26 cellular contexts compared by ENCODE assay signal in the genomic region with DNA sequence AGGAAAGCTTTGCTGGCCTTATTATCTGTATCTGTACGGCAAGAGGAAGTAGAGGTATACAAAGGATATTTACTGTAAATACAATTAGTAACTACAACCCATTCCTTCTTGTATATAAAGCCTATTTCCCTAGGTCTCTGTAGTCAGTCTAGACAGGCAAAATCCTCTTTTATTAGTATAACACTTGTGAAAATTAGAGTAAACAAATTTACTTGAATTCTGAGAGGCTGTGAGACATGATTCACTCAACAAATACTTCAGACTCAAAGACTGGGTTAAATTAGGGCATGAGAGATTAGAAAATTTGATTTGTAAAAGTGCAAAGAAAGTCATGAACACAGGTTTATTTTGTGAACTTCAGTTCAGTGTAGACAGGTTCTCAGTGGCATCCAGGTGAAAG. TPM values are rescaled to one million over a fixed set of nuclear protein-coding genes. Genes with fewer than 3 reads are reported as not detected.
DNase-seq lines count a peak whose midpoint lies in the region; ATAC-seq and TF ChIP-seq lines count a peak whose summit lies in the region.
"Had no signal": no experiment of that assay in that cellular context is flagged by ENCODE, and none has a peak within 500 bp of the region (broad histone marks: within the 10 kb centered on the region; RNA-seq: fewer than 3 reads in every experiment).

No MANE protein-coding gene starts in this region.

- no peaks in the 10 kb centered on the region for H3K4me1 ChIP-seq in lower lobe of right lung
- H3K4me1 ChIP-seq: A549; BLaER1 treated with 17β-estradiol and CSF1 and Interleukin-3, amounts not matched to agents 10 nM and 100 nM; Caco-2 had no signal

- ATAC-seq in lower lobe of right lung: peak; percentile 37 to 88
- no peak for ATAC-seq in HG03139 (IDR thresholded peaks at IDR 0.05; ENCODE audit: unreplicated experiment)
- ATAC-seq: A549; CD8-positive, alpha-beta T cell; GM12878 had no signal

- H3K27ac ChIP-seq in lower lobe of right lung: no peak overlapping the region
- H3K27ac ChIP-seq: 22Rv1; A549; BLaER1 treated with 17β-estradiol and CSF1 and Interleukin-3, amounts not matched to agents 10 nM and 100 nM; C4-2B had no signal

- H3K27me3 ChIP-seq in lower lobe of right lung (ENCODE audit: low read depth): no peaks in the 10 kb centered on the region
- H3K27me3 ChIP-seq: BLaER1 treated with 17β-estradiol and CSF1 and Interleukin-3, amounts not matched to agents 10 nM and 100 nM had no signal

- no peak for TF ChIP-seq CTCF in lower lobe of right lung (IDR thresholded peaks at IDR 0.05)

- H3K9me3 ChIP-seq in lower lobe of right lung: no peaks in the 10 kb centered on the region
- H3K9me3 ChIP-seq: A549; BLaER1 treated with 17β-estradiol and CSF1 and Interleukin-3, amounts not matched to agents 10 nM and 100 nM; Caco-2 had no signal

- no peaks in the 10 kb centered on the region for H3K36me3 ChIP-seq in lower lobe of right lung
- H3K36me3 ChIP-seq: BLaER1 treated with 17β-estradiol and CSF1 and Interleukin-3, amounts not matched to agents 10 nM and 100 nM had no signal

- peak; percentile 26 for DNase-seq in NCI-H748 (lab: John Stamatoyannopoulos, UW; ENCODE audit: unreplicated experiment)
- DNase-seq in NCI-H748 treated with DMSO at 0.1 percent for 48 hours (lab: John Stamatoyannopoulos, UW): no peak
- DNase-seq in DMS53 (lab: John Stamatoyannopoulos, UW): peak; percentile 75
- peak; percentile 39 for DNase-seq in NCI-H774 (lab: John Stamatoyannopoulos, UW)
- DNase-seq in lower lobe of right lung: no peak
- DNase-seq in activated effector memory CD4-positive, alpha-beta T cell treated with anti-CD3 and anti-CD28 coated beads, Interleukin-2, amount 50 U/mL, for 16 hours: no peak
- no peak for DNase-seq in NCI-H187 (lab: John Stamatoyannopoulos, UW)
- DNase-seq: AML-193; Caco-2; CD4-positive, alpha-beta T cell; CD8-positive, alpha-beta T cell; DMS 273 treated with DMSO at 0.1 percent for 48 hours; DMS153; DMS79; DND-41; EL; GDM1 had no signal

- no peak overlapping the region for H3K4me3 ChIP-seq in lower lobe of right lung
- H3K4me3 ChIP-seq: A549; BLaER1 treated with 17β-estradiol and CSF1 and Interleukin-3, amounts not matched to agents 10 nM and 100 nM; GM12878 had no signal

- intact Hi-C loops in lower lobe of right lung (cut with DNase I): no loop called here

RNA-seq across cellular contexts. Expression of a gene that starts 30.9 kb away (rescaled TPM):
- total RNA-seq in lower lobe of right lung: 0.71 TPM
- total RNA-seq: B cell; CD4-positive, alpha-beta T cell; CD8-positive, alpha-beta T cell; Daoy; G401 had no signal

Comparison
In these comparisons a context has a peak if more than half of its experiments do, and no peak if none do; other contexts are left out.
1. DNase-seq: peak in NCI-H748 (single experiment), DMS53 (single experiment) and NCI-H774 (single experiment); none in NCI-H748 treated with DMSO at 0.1 percent for 48 hours (single experiment), lower lobe of right lung (single experiment), activated effector memory CD4-positive, alpha-beta T cell treated with anti-CD3 and anti-CD28 coated beads, Interleukin-2, amount 50 U/mL, for 16 hours (single experiment) and NCI-H187 (0 of 2).